1 cellular context compared by ENCODE assay signal in genomic region chr11:62025429-62026105, GRCh38.
A peak's percentile ranks its signal among the peaks of the same experiment; 100 is the strongest.
TF ChIP-seq lines count a peak whose summit lies in the region.

No MANE protein-coding gene starts in this region.

TF ChIP-seq in HepG2, 621 proteins besides CTCF, POLR2A, EP300 and RAD21 (continued from another document and continues in another):
- no peak for TF ChIP-seq SNAPC4 (CRISPR knock-in tag; IDR thresholded peaks at IDR 0.05)
- no peak for TF ChIP-seq E2F2 (CRISPR knock-in tag; IDR thresholded peaks at IDR 0.05; ENCODE audit: borderline replicate concordance)
- peak; percentile 78; the same call in 1 of the 2 replicates for TF ChIP-seq KLF12 (CRISPR knock-in tag; IDR thresholded peaks at IDR 0.05; ENCODE audit: borderline replicate concordance)
- TF ChIP-seq ZNF329 (CRISPR knock-in tag; IDR thresholded peaks at IDR 0.05; ENCODE audit: low read depth) = no peak
- TF ChIP-seq ZNF180 (CRISPR knock-in tag; IDR thresholded peaks at IDR 0.05; ENCODE audit: borderline replicate concordance, low read depth) = no peak
- no peak for TF ChIP-seq RBM22 (optimal IDR thresholded peaks at IDR 0.05; ENCODE audit: low read length)
- peak; percentile 56 for TF ChIP-seq IKZF5 (CRISPR knock-in tag; IDR thresholded peaks at IDR 0.05)
- no peak for TF ChIP-seq ZNF589 (CRISPR knock-in tag; conservative IDR thresholded peaks at IDR 0.05)
- no peak for TF ChIP-seq RERE (CRISPR knock-in tag; IDR thresholded peaks at IDR 0.05; ENCODE audit: low read depth)
- TF ChIP-seq, protein P1, sequence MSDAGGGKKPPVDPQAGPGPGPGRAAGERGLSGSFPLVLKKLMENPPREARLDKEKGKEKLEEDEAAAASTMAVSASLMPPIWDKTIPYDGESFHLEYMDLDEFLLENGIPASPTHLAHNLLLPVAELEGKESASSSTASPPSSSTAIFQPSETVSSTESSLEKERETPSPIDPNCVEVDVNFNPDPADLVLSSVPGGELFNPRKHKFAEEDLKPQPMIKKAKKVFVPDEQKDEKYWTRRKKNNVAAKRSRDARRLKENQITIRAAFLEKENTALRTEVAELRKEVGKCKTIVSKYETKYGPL (CRISPR knock-in tag; IDR thresholded peaks at IDR 0.05) = no peak
- no peak for TF ChIP-seq ASH2L (IDR thresholded peaks at IDR 0.05; ENCODE audit: insufficient read length, low read depth, low read length)
- peak; percentile 82 for TF ChIP-seq DMAP1 (CRISPR knock-in tag; IDR thresholded peaks at IDR 0.05)
- no peak for TF ChIP-seq HNRNPK (IDR thresholded peaks at IDR 0.05; ENCODE audit: low read depth, low read length, poor library complexity, severe bottlenecking)
- TF ChIP-seq NFATC3 (CRISPR knock-in tag; IDR thresholded peaks at IDR 0.05) = no peak
- no peak for TF ChIP-seq ZNF282 (IDR thresholded peaks at IDR 0.05; ENCODE audit: partially characterized antibody)
- no peak for TF ChIP-seq KAT2B (IDR thresholded peaks at IDR 0.05; ENCODE audit: borderline replicate concordance, low read depth, low read length)
- no peak for TF ChIP-seq U2AF1 (optimal IDR thresholded peaks at IDR 0.05; ENCODE audit: low read depth, low read length)
- no peak for TF ChIP-seq ZNF224 (CRISPR knock-in tag; IDR thresholded peaks at IDR 0.05)
- no peak; the same call in 1 of the 2 replicates for TF ChIP-seq MIXL1 (CRISPR knock-in tag; IDR thresholded peaks at IDR 0.05)
- no peak for TF ChIP-seq ZNF782 (CRISPR knock-in tag; IDR thresholded peaks at IDR 0.05; ENCODE audit: borderline replicate concordance)
- no peak for TF ChIP-seq ZNF510 (CRISPR knock-in tag; IDR thresholded peaks at IDR 0.05; ENCODE audit: low read depth)
- TF ChIP-seq MYC (CRISPR knock-in tag; IDR thresholded peaks at IDR 0.05; ENCODE audit: borderline replicate concordance) = peak; percentile 50; the same call in 1 of the 2 replicates
- TF ChIP-seq MXI1 (IDR thresholded peaks at IDR 0.05; ENCODE audit: borderline replicate concordance, low read depth, low read length) = peak; percentile 75; the same call in 1 of the 3 replicates
- peak; percentile 76 for TF ChIP-seq MAFF (IDR thresholded peaks at IDR 0.05; ENCODE audit: low read depth, low read length)
- peak; percentile 20; the same call in 1 of the 2 replicates for TF ChIP-seq ZNF441 (CRISPR knock-in tag; IDR thresholded peaks at IDR 0.05; ENCODE audit: borderline replicate concordance)
- no peak for TF ChIP-seq IKZF1 (IDR thresholded peaks at IDR 0.05)
- TF ChIP-seq, protein P2, sequence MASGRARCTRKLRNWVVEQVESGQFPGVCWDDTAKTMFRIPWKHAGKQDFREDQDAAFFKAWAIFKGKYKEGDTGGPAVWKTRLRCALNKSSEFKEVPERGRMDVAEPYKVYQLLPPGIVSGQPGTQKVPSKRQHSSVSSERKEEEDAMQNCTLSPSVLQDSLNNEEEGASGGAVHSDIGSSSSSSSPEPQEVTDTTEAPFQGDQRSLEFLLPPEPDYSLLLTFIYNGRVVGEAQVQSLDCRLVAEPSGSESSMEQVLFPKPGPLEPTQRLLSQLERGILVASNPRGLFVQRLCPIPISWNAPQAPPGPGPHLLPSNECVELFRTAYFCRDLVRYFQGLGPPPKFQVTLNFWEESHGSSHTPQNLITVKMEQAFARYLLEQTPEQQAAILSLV (CRISPR knock-in tag; IDR thresholded peaks at IDR 0.05; ENCODE audit: borderline replicate concordance) = peak; percentile 43; the same call in 1 of the 2 replicates
- TF ChIP-seq, protein P3, sequence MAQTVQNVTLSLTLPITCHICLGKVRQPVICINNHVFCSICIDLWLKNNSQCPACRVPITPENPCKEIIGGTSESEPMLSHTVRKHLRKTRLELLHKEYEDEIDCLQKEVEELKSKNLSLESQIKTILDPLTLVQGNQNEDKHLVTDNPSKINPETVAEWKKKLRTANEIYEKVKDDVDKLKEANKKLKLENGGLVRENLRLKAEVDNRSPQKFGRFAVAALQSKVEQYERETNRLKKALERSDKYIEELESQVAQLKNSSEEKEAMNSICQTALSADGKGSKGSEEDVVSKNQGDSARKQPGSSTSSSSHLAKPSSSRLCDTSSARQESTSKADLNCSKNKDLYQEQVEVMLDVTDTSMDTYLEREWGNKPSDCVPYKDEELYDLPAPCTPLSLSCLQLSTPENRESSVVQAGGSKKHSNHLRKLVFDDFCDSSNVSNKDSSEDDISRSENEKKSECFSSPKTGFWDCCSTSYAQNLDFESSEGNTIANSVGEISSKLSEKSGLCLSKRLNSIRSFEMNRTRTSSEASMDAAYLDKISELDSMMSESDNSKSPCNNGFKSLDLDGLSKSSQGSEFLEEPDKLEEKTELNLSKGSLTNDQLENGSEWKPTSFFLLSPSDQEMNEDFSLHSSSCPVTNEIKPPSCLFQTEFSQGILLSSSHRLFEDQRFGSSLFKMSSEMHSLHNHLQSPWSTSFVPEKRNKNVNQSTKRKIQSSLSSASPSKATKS (CRISPR knock-in tag; IDR thresholded peaks at IDR 0.05) = no peak
- TF ChIP-seq ZNF83 (CRISPR knock-in tag; IDR thresholded peaks at IDR 0.05; ENCODE audit: borderline replicate concordance) = no peak
- peak; percentile 22; the same call in 1 of the 2 replicates for TF ChIP-seq HNF4A (CRISPR knock-in tag; IDR thresholded peaks at IDR 0.05)
- no peak for TF ChIP-seq ZFP82 (CRISPR knock-in tag; IDR thresholded peaks at IDR 0.05; ENCODE audit: borderline replicate concordance)
- no peak for TF ChIP-seq ZNF547 (CRISPR knock-in tag; IDR thresholded peaks at IDR 0.05)
- TF ChIP-seq ARNT (IDR thresholded peaks at IDR 0.05) = no peak
- TF ChIP-seq ZNF572 (CRISPR knock-in tag; IDR thresholded peaks at IDR 0.05) = no peak
- no peak for TF ChIP-seq ZC3H13 (CRISPR knock-in tag; IDR thresholded peaks at IDR 0.05)
- TF ChIP-seq, protein P4, sequence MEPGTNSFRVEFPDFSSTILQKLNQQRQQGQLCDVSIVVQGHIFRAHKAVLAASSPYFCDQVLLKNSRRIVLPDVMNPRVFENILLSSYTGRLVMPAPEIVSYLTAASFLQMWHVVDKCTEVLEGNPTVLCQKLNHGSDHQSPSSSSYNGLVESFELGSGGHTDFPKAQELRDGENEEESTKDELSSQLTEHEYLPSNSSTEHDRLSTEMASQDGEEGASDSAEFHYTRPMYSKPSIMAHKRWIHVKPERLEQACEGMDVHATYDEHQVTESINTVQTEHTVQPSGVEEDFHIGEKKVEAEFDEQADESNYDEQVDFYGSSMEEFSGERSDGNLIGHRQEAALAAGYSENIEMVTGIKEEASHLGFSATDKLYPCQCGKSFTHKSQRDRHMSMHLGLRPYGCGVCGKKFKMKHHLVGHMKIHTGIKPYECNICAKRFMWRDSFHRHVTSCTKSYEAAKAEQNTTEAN (CRISPR knock-in tag; conservative IDR thresholded peaks at IDR 0.05) = 0 out of 2 replicates have a peak, but pooled peaks have one; percentile 27
- no peak for TF ChIP-seq ZNF432 (CRISPR knock-in tag; IDR thresholded peaks at IDR 0.05; ENCODE audit: borderline replicate concordance)
- no peak; the same call in 1 of the 2 replicates for TF ChIP-seq SAFB2 (CRISPR knock-in tag; IDR thresholded peaks at IDR 0.05; ENCODE audit: borderline replicate concordance, low read depth)
- peak; percentile 73 for TF ChIP-seq MAX (IDR thresholded peaks at IDR 0.05)
- TF ChIP-seq SUZ12 (IDR thresholded peaks at IDR 0.05; ENCODE audit: low read depth, low read length) = no peak
- no peak for TF ChIP-seq ZFYVE20 (CRISPR knock-in tag; IDR thresholded peaks at IDR 0.05; ENCODE audit: borderline replicate concordance, low read depth)
